ENCODE assay signal across 1 cellular context in the genomic region with DNA sequence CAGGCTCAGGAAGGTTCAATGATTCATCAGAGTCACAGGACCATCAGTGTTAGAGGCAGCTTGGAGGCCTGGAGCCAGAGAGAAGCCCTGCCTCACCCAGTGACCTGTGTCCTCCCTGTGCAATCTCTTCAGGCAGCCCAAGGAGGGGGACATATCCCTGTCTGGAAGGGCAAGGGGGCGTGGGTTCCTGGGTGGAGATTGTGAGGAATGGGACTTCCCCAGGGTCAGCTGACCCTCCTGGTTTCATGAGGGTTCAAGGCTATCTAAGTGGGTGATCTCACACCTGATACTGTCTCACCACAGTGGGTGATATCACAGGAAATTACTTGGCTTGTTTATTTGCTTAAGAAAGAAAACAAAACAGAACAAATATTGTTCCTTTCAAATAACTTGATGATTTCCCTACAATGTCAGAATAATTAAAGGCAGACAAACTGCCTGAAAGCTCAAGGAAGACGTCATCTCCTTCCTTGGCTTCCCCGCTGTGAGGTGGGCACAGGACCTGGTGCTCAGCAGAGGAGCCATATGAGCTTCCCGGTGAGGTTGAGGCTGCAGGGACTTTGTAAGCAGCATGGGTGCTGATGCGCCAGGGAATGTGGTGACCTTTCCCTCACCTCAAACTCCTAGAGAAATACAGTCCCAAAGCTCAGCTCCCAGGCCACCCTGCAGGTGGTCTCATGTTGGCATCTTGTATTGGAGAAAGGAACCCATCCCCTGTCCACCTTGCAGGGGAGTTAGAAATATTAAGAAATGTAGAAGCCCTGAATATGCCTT.
A peak's percentile ranks its signal among the peaks of the same experiment; 100 is the strongest.
TF ChIP-seq lines count a peak whose summit lies in the region.

No MANE protein-coding gene starts in this region.

TF ChIP-seq in HEK293, 187 proteins besides CTCF, POLR2A, EP300 and RAD21 (continued from another document):
- no peak for TF ChIP-seq SP2 (tag by site-specific recombination; IDR thresholded peaks at IDR 0.05)
- TF ChIP-seq ZNF404 (tag by site-specific recombination; IDR thresholded peaks at IDR 0.05) = no peak
- peak; percentile 74 for TF ChIP-seq ZNF629 (tag by site-specific recombination; IDR thresholded peaks at IDR 0.05)
- TF ChIP-seq, protein P1, sequence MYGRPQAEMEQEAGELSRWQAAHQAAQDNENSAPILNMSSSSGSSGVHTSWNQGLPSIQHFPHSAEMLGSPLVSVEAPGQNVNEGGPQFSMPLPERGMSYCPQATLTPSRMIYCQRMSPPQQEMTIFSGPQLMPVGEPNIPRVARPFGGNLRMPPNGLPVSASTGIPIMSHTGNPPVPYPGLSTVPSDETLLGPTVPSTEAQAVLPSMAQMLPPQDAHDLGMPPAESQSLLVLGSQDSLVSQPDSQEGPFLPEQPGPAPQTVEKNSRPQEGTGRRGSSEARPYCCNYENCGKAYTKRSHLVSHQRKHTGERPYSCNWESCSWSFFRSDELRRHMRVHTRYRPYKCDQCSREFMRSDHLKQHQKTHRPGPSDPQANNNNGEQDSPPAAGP (tag by site-specific recombination; IDR thresholded peaks at IDR 0.05) = 0 out of 2 replicates have a peak, but pooled peaks have one; percentile 23
- no peak for TF ChIP-seq ZNF394 (tag by site-specific recombination; IDR thresholded peaks at IDR 0.05; ENCODE audit: borderline replicate concordance)
- TF ChIP-seq ZNF202 (tag by site-specific recombination; IDR thresholded peaks at IDR 0.05; ENCODE audit: borderline replicate concordance) = no peak
- no peak for TF ChIP-seq ZNF670 (tag by site-specific recombination; IDR thresholded peaks at IDR 0.05; ENCODE audit: low read depth)
- no peak for TF ChIP-seq ZBTB17 (tag by site-specific recombination; IDR thresholded peaks at IDR 0.05)
- no peak for TF ChIP-seq IKZF3 (tag by site-specific recombination; IDR thresholded peaks at IDR 0.05)
- no peak for TF ChIP-seq ZNF791 (tag by site-specific recombination; IDR thresholded peaks at IDR 0.05)
- TF ChIP-seq ZNF366 (tag by site-specific recombination; conservative IDR thresholded peaks at IDR 0.05) = peak; percentile 88
- no peak for TF ChIP-seq KLF16 (tag by site-specific recombination; IDR thresholded peaks at IDR 0.05)
